In genomic region chr10:123134058-123134914, GRCh38 we compare ENCODE assay signal across 1 cellular context.
TF ChIP-seq lines count a peak whose summit lies in the region.

No MANE protein-coding gene starts in this region.

TF ChIP-seq in K562, 482 proteins besides CTCF, POLR2A, EP300 and RAD21:
- TF ChIP-seq HOMEZ (CRISPR knock-in tag; IDR thresholded peaks at IDR 0.05) (no peak), TAF7 (tag; IDR thresholded peaks at IDR 0.05) (no peak), CC2D1A (IDR thresholded peaks at IDR 0.05) (no peak), ZNF436 (CRISPR knock-in tag; IDR thresholded peaks at IDR 0.05) (no peak), ZBTB33 (CRISPR knock-in tag; IDR thresholded peaks at IDR 0.05) (peak; percentile 69; the same call in 1 of the 2 replicates)
